17 cellular contexts compared by ENCODE assay signal in genomic region chr9:37917315-37917731, GRCh38. TPM values are rescaled to one million over a fixed set of nuclear protein-coding genes. Genes with fewer than 3 reads are reported as not detected.
DNase-seq lines count a peak whose midpoint lies in the region; ATAC-seq, FAIRE-seq and TF ChIP-seq lines count a peak whose summit lies in the region.
"Had no signal": no experiment of that assay in that cellular context is flagged by ENCODE, and none has a peak within 500 bp of the region (broad histone marks: within the 10 kb centered on the region; RNA-seq: fewer than 3 reads in every experiment).

No MANE protein-coding gene starts in this region.

- no peak for FAIRE-seq in kidney (lab: Jason Lieb, UNC)

- WGBS in psoas muscle, 3 donors: 68 to 74% (median 70%) methylated on average over 8 of the region's 8 CpGs

- H3K27me3 ChIP-seq in left ventricle myocardium inferior (ENCODE audit: low read depth): no peaks in the 10 kb centered on the region
- no peaks in the 10 kb centered on the region for H3K27me3 ChIP-seq in psoas muscle (ENCODE audit: insufficient read depth in 3 of 3, low read length in 2 of 3)
- H3K27me3 ChIP-seq: brain microvascular endothelial cell had no signal

- TF ChIP-seq CTCF in left ventricle myocardium inferior (IDR thresholded peaks at IDR 0.05; ENCODE audit: borderline replicate concordance): no peak
- no peak for TF ChIP-seq CTCF in kidney (IDR thresholded peaks at IDR 0.05; ENCODE audit: borderline replicate concordance, extremely low read depth, insufficient read depth)
- no peak for TF ChIP-seq CTCF in psoas muscle (IDR thresholded peaks at IDR 0.05)

- H3K4me3 ChIP-seq in left ventricle myocardium inferior (no peak overlapping the region), kidney (ENCODE audit: low read length in 2 of 2) (no peak overlapping the region), psoas muscle (no peak overlapping the region)
- H3K4me3 ChIP-seq: thoracic aorta had no signal

- DNase-seq in left ventricle myocardium inferior: no peak
- DNase-seq in left ventricle myocardium superior: no peak
- no peak for DNase-seq in kidney
- no peak for DNase-seq in psoas muscle
- DNase-seq in germinal center (ENCODE audit: low spot score): no peak
- no peak for DNase-seq in RPMI8226
- DNase-seq: activated CD4-positive, alpha-beta T cell treated with anti-CD3 and anti-CD28 coated beads for 36 hours; activated naive CD4-positive, alpha-beta T cell treated with anti-CD3 and anti-CD28 coated beads, Interleukin-2, amount 10 ng/mL, durations not matched to agents 7 days and 5 days; brain microvascular endothelial cell; effector CD8-positive, alpha-beta T cell; Karpas-422; NCI-H1436; NCI-H510A; T1000 had no signal

- ATAC-seq in left ventricle myocardium superior (no peak), psoas muscle (no peak), HG02840 (IDR thresholded peaks at IDR 0.05; ENCODE audit: low FRiP score, unreplicated experiment) (no peak), GM19467 (IDR thresholded peaks at IDR 0.05; ENCODE audit: unreplicated experiment) (no peak)
- ATAC-seq: activated CD4-positive, alpha-beta T cell treated with anti-CD3 and anti-CD28 coated beads for 36 hours had no signal

- H3K9me3 ChIP-seq in left ventricle myocardium inferior (replicated peaks) (no peaks in the 10 kb centered on the region), kidney (ENCODE audit: control insufficient read depth in 1 of 2, low read length in 2 of 2) (no peaks in the 10 kb centered on the region), psoas muscle (no peaks in the 10 kb centered on the region)
- H3K9me3 ChIP-seq: thoracic aorta had no signal

- H3K4me1 ChIP-seq in left ventricle myocardium inferior (peaks cover 62% of the 10 kb centered on the region), kidney (ENCODE audit: control insufficient read depth in 1 of 2, insufficient read depth in 1 of 2, low read depth in 1 of 2, low read length in 2 of 2) (peaks cover 8 to 20% of the 10 kb centered on the region in 2 donors), psoas muscle (peaks cover 4% of the 10 kb centered on the region)

- no peak overlapping the region for H3K9ac ChIP-seq in kidney (ENCODE audit: low read length in 2 of 2)

- intact Hi-C loops in left ventricle myocardium inferior (cut with micrococcal nuclease): no loop called here
- intact Hi-C loops in left ventricle myocardium superior (cut with micrococcal nuclease): loop anchor here (5.0 to 10.0 kb wide), 2 partner anchors 57 to 245 kb away; no protein-coding TSS in a partner anchor
- intact Hi-C loops in kidney (cut with DNase I): loop anchor here (10.0 kb wide), 2 partner anchors 67 to 447 kb away; no protein-coding TSS in a partner anchor
- intact Hi-C loops in psoas muscle (cut with DNase I): loop anchor here (5.0 to 10.0 kb wide), 4 partner anchors 50 to 347 kb away; partner anchors contain the start of gene SHB (in 2 of the 2)

- H3K36me3 ChIP-seq in left ventricle myocardium inferior: peaks cover 12% of the 10 kb centered on the region
- peaks cover 2 to 4% of the 10 kb centered on the region in 2 donors for H3K36me3 ChIP-seq in kidney (ENCODE audit: control insufficient read depth in 1 of 2, insufficient read depth in 2 of 2, low read length in 2 of 2)
- peaks cover 2 to 9% of the 10 kb centered on the region in 2 donors for H3K36me3 ChIP-seq in psoas muscle (ENCODE audit: insufficient read depth in 1 of 2, low read depth in 1 of 2)

- H3K27ac ChIP-seq in left ventricle myocardium inferior (replicated peaks) (peak overlapping the region; percentile 87), kidney (ENCODE audit: low read depth in 2 of 2, low read length in 2 of 2) (peak overlapping the region; percentile 26 to 33), psoas muscle (peak overlapping the region; percentile 41)
- H3K27ac ChIP-seq: brain microvascular endothelial cell had no signal

RNA-seq across cellular contexts. Expression of gene SLC25A51, which starts 13.4 kb away (rescaled TPM):
- total RNA-seq in left ventricle myocardium inferior (21.4 TPM), left ventricle myocardium superior (23.0 TPM), kidney (25.5 TPM), psoas muscle (10 to 100 TPM; 16.3 to 25.3 (median 18.4) TPM)
- polyA plus RNA-seq in kidney (ENCODE audit: insufficient read depth, low read depth, low replicate concordance) (10.7 TPM), psoas muscle (10 to 100 TPM in 2 of 3 donors, 1 to 10 TPM in 1; 8.4 to 24.0 (median 18.4) TPM)

Comparison
In these comparisons a context has a peak if more than half of its experiments do, and no peak if none do; other contexts are left out.
1. H3K27ac ChIP-seq: peak in every context shown above with its lines; median percentile 87 in left ventricle myocardium inferior; 41 in psoas muscle; 30 in kidney.